ENCODE assay signal across 8 cellular contexts in genomic region chr5:173888473-173889135, GRCh38. TPM values are rescaled to one million over a fixed set of nuclear protein-coding genes. Genes with fewer than 3 reads are reported as not detected.
A peak's percentile ranks its signal among the peaks of the same experiment; 100 is the strongest.
DNase-seq lines count a peak whose midpoint lies in the region; ATAC-seq and TF ChIP-seq lines count a peak whose summit lies in the region.

No MANE protein-coding gene starts in this region.

- peaks cover 5 to 11% of the 10 kb centered on the region in 2 donors for H3K36me3 Mint-ChIP-seq in CD14-positive monocyte

- no peaks in the 10 kb centered on the region for H3K36me3 ChIP-seq in KOPT-K1 (ENCODE audit: insufficient read depth, low read length)

- H3K9me3 Mint-ChIP-seq in CD14-positive monocyte = peaks cover 0 to 3% (median 1%) of the 10 kb centered on the region in 7 donors

- no peaks in the 10 kb centered on the region for H3K27me3 Mint-ChIP-seq in CD14-positive monocyte (ENCODE audit: low read depth in 3 of 3)

- H3K4me3 ChIP-seq in iPS-18c (ENCODE audit: insufficient read depth, low read depth, low read length) = peak overlapping the region; percentile 73

- H3K27ac ChIP-seq in KOPT-K1 (ENCODE audit: low read depth, low read length, poor library complexity, severe bottlenecking) = peak overlapping the region; percentile 88
- peak overlapping the region; percentile 57 for H3K27ac ChIP-seq in angular gyrus (ENCODE audit: low read depth, low read length)

- peaks cover 72% of the 10 kb centered on the region for H3K4me1 Mint-ChIP-seq in CD14-positive monocyte

- DNase-seq in CD14-positive monocyte (ENCODE audit: low spot score) = no peak
- peak; percentile 34 for DNase-seq in stimulated activated naive CD8-positive, alpha-beta T cell treated with anti-CD3 and anti-CD28 coated beads, Interleukin-15, Interleukin-2, amounts not matched to agents 100 U/mL and 50 U/mL, for 24 hours
- DNase-seq in NCI-H1436 treated with DMSO at 0.1 percent for 48 hours (lab: John Stamatoyannopoulos, UW) = no peak

- H3K27ac Mint-ChIP-seq in CD14-positive monocyte = peak overlapping the region; percentile 96 to 100 (median 99)

- H3K9me3 ChIP-seq in KOPT-K1 (ENCODE audit: insufficient read depth, low read length, poor library complexity, severe bottlenecking) (no peaks in the 10 kb centered on the region), iPS-18c (ENCODE audit: control insufficient read depth, insufficient read depth, low read length) (no peaks in the 10 kb centered on the region)

- peak overlapping the region; percentile 97 to 100 for H3K4me3 Mint-ChIP-seq in CD14-positive monocyte

- ATAC-seq in stimulated activated naive CD8-positive, alpha-beta T cell treated with anti-CD3 and anti-CD28 coated beads, Interleukin-15, Interleukin-2, amounts not matched to agents 100 U/mL and 50 U/mL, for 24 hours = no peak
- ATAC-seq in HG03378 (IDR thresholded peaks at IDR 0.05; ENCODE audit: unreplicated experiment) (no peak), HG02840 (IDR thresholded peaks at IDR 0.05; ENCODE audit: low FRiP score, unreplicated experiment) (no peak)

- intact Hi-C loops in CD14-positive monocyte (cut with micrococcal nuclease) = loop anchor here (2.0 to 10.0 kb wide), 3 partner anchors 34 to 272 kb away; partner anchors contain the start of gene BOD1 (in 1 of the 2)

- no peak for TF ChIP-seq CTCF in CD14-positive monocyte (IDR thresholded peaks at IDR 0.05)

RNA-seq across cellular contexts. Expression of gene CPEB4, which starts 0.5 kb away (rescaled TPM):
- polyA plus RNA-seq in CD14-positive monocyte = 10 to 100 TPM; 10.7 to 13.9 TPM
